Comparison of ENCODE assay signal across 1 cellular context in genomic region chr12:98423963-98424362, GRCh38.
TF ChIP-seq lines count a peak whose summit lies in the region.

No MANE protein-coding gene starts in this region.

TF ChIP-seq in H1, 55 proteins besides CTCF, POLR2A, EP300 and RAD21 (continued from another document):
- TF ChIP-seq MAFK (IDR thresholded peaks at IDR 0.05; ENCODE audit: low read depth, low read length) (no peak), CREB1 (IDR thresholded peaks at IDR 0.05) (no peak), CTBP2 (IDR thresholded peaks at IDR 0.05; ENCODE audit: borderline replicate concordance, insufficient read depth, insufficient read length, low read length) (no peak), HDAC2 (IDR thresholded peaks at IDR 0.05; ENCODE audit: borderline replicate concordance in 1 of 2, low read depth in 2 of 2, low read length in 2 of 2) (no peak), EGR1 (IDR thresholded peaks at IDR 0.05; ENCODE audit: borderline replicate concordance, low read depth, low read length) (no peak)
TF ChIP-seq in H1: peak in this region for 0.
